ENCODE assay signal across 26 cellular contexts in the genomic region with DNA sequence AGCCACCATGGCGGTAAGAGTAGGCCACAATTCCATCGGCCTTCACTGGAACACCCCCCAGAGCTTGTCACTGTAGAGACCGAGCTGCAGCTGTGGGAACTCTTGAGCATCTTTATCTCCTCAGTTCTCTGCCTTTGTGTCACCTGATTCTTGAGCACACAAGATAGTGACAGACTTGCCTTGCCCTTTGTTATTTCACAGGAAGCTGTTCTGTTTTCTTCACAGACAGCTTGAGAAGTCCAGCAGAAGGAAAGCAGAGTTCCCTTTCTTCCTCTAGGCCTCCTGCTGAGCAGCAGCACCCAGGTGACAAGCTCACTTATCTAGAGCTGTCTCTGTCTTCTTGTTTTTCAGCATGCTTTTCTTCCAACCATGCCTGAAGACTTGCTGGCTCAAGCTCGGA.
"Had no signal": no experiment of that assay in that cellular context is flagged by ENCODE, and none has a peak within 500 bp of the region (broad histone marks: within the 10 kb centered on the region; RNA-seq: fewer than 3 reads in every experiment).

No MANE protein-coding gene starts in this region.

- H3K4me3 Mint-ChIP-seq: activated CD4-positive, alpha-beta T cell treated with anti-CD3 and anti-CD28 coated beads for 36 hours; activated CD8-positive, alpha-beta T cell treated with anti-CD3 and anti-CD28 coated beads, Interleukin-2, amount 10 ng/mL, durations not matched to agents 7 days and 5 days; central memory CD8-positive, alpha-beta T cell; T-cell had no signal

- H3K4me3 ChIP-seq: ascending aorta, body of pancreas, SK-N-MC had no signal

- H3K27ac ChIP-seq: ascending aorta, body of pancreas, SK-N-MC had no signal

- H3K27me3 Mint-ChIP-seq: activated CD4-positive, alpha-beta T cell treated with anti-CD3 and anti-CD28 coated beads for 36 hours; central memory CD8-positive, alpha-beta T cell; IgD-negative memory B cell; T-cell had no signal

- H3K27ac Mint-ChIP-seq: activated CD4-positive, alpha-beta T cell treated with anti-CD3 and anti-CD28 coated beads for 36 hours; IgD-negative memory B cell had no signal

- H3K27me3 ChIP-seq: ascending aorta, body of pancreas had no signal

- H3K4me1 Mint-ChIP-seq: activated CD4-positive, alpha-beta T cell treated with anti-CD3 and anti-CD28 coated beads for 36 hours; T-cell had no signal

- DNase-seq: activated CD4-positive, alpha-beta T cell treated with anti-CD3 and anti-CD28 coated beads for 36 hours; activated CD4-positive, alpha-beta T cell treated with anti-CD3 and anti-CD28 coated beads, Interleukin-2, amount 50 U/mL, for 1 hour; activated CD8-positive, alpha-beta memory T cell treated with anti-CD3 and anti-CD28 coated beads, Interleukin-2, amount 50 U/mL, for 48 hours; activated CD8-positive, alpha-beta T cell treated with anti-CD3 and anti-CD28 coated beads, Interleukin-2, amount 10 ng/mL, durations not matched to agents 7 days and 5 days; activated gamma-delta T cell; activated T-cell treated with anti-CD3 and anti-CD28 coated beads, Interleukin-2, amount 50 U/mL, for 1 hour; amniotic stem cell; body of pancreas; KG1; NCI-H1048; NCI-H146; NCI-H187 treated with DMSO at 0.1 percent for 48 hours; NCI-H2171; NCI-H226; NCI-H526; NCI-H774; OCI-M1; RPMI8226; T-cell; WERI-Rb-1 had no signal

- H3K9me3 Mint-ChIP-seq: central memory CD8-positive, alpha-beta T cell; IgD-negative memory B cell; T-cell had no signal

- H3K4me1 ChIP-seq: ascending aorta, body of pancreas had no signal

- ATAC-seq: activated CD4-positive, alpha-beta T cell treated with anti-CD3 and anti-CD28 coated beads for 36 hours; activated CD8-positive, alpha-beta T cell treated with anti-CD3 and anti-CD28 coated beads, Interleukin-2, amount 10 ng/mL, durations not matched to agents 7 days and 5 days; body of pancreas; Panc1; Right ventricle myocardium inferior; T-cell had no signal
